ENCODE assay signal across 9 cellular contexts in the genomic region with DNA sequence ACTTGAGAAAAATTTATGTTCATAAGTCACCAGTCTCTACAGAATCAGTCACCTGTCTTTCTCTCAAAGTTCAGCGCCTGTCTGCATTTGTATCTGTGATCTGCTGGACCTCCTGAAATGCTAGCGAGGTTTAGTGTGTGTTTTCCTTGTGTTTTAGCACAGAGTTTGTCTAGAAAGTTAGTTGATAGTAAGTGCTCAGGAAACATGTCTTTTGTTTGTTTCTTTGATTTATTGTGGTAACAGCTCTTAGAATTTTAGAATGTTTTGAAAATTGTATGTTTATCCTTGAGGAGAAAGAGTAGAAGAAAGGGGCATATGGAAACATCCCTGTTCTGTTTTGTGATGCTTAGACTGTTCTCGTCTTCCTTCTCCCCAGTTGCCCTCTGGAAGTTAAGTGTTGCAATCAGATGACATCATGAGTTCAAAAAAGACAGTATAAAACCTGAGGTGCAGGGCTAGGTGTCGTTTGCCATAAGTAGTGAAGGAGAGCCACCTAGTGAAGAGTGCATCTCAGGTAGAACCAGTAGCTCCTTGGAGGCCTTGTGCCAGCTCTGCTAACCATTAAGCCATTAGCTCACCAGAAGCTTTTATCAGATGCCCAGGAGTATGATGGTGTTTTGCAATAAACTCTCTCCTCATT. TPM values are rescaled to one million over a fixed set of nuclear protein-coding genes. Genes with fewer than 3 reads are reported as not detected.
DNase-seq lines count a peak whose midpoint lies in the region; ATAC-seq and TF ChIP-seq lines count a peak whose summit lies in the region.
"Had no signal": no experiment of that assay in that cellular context is flagged by ENCODE, and none has a peak within 500 bp of the region (broad histone marks: within the 10 kb centered on the region; RNA-seq: fewer than 3 reads in every experiment).

No MANE protein-coding gene starts in this region.

- H3K4me1 Mint-ChIP-seq in activated CD4-positive, alpha-beta T cell treated with anti-CD3 and anti-CD28 coated beads, Interleukin-2, amount 10 ng/mL, durations not matched to agents 24 days and 14 days = peaks cover 19% of the 10 kb centered on the region
- H3K4me1 Mint-ChIP-seq in stimulated activated memory B cell treated with anti-CD40 and anti-IgM and Interleukin-4, amounts not matched to agents 10 μg/mL and 1 μg/mL and 100 μg/mL, for 72 hours = peaks cover 13% of the 10 kb centered on the region

- no peak for ATAC-seq in stimulated activated memory B cell treated with anti-CD40 and anti-IgM and Interleukin-4, amounts not matched to agents 10 μg/mL and 1 μg/mL and 100 μg/mL, for 72 hours
- ATAC-seq in GM21381 (IDR thresholded peaks at IDR 0.05; ENCODE audit: unreplicated experiment) = no peak

- DNase-seq in activated CD4-positive, alpha-beta T cell treated with anti-CD3 and anti-CD28 coated beads, Interleukin-2, amount 10 ng/mL, durations not matched to agents 24 days and 14 days = peak; percentile 70
- DNase-seq in activated CD4-positive, alpha-beta T cell treated with anti-CD3 and anti-CD28 coated beads, Interleukin-2, amount 50 U/mL, for 4 hours = no peak
- DNase-seq in NCI-H2196 treated with DMSO at 0.1 percent for 48 hours (lab: John Stamatoyannopoulos, UW; ENCODE audit: unreplicated experiment) (peak; percentile 36), epithelial cell of proximal tubule (ENCODE audit: low read depth) (peak; percentile 94), retinal pigment epithelial cell (ENCODE audit: low read depth) (no peak), NCI-H1048 (lab: John Stamatoyannopoulos, UW) (no peak)

- peaks cover 2% of the 10 kb centered on the region for H3K36me3 Mint-ChIP-seq in activated CD4-positive, alpha-beta T cell treated with anti-CD3 and anti-CD28 coated beads, Interleukin-2, amount 10 ng/mL, durations not matched to agents 24 days and 14 days (ENCODE audit: low read depth)
- H3K36me3 Mint-ChIP-seq in stimulated activated memory B cell treated with anti-CD40 and anti-IgM and Interleukin-4, amounts not matched to agents 10 μg/mL and 1 μg/mL and 100 μg/mL, for 72 hours = peaks cover 32% of the 10 kb centered on the region

- intact Hi-C loops in activated CD4-positive, alpha-beta T cell treated with anti-CD3 and anti-CD28 coated beads, Interleukin-2, amount 10 ng/mL, durations not matched to agents 24 days and 14 days (cut with micrococcal nuclease) = loop anchor here (5.0 kb wide), 1 partner anchor 253 kb away; no protein-coding TSS in a partner anchor

- peak; percentile 77 for TF ChIP-seq CTCF in epithelial cell of proximal tubule (conservative IDR thresholded peaks at IDR 0.05; ENCODE audit: low read depth, low read length)
- peak; percentile 2 for TF ChIP-seq CTCF in retinal pigment epithelial cell (conservative IDR thresholded peaks at IDR 0.05; ENCODE audit: low read depth, low read length)

- H3K4me3 Mint-ChIP-seq in activated CD4-positive, alpha-beta T cell treated with anti-CD3 and anti-CD28 coated beads, Interleukin-2, amount 10 ng/mL, durations not matched to agents 24 days and 14 days = no peak overlapping the region
- H3K4me3 Mint-ChIP-seq in stimulated activated memory B cell treated with anti-CD40 and anti-IgM and Interleukin-4, amounts not matched to agents 10 μg/mL and 1 μg/mL and 100 μg/mL, for 72 hours = no peak overlapping the region

- no peak overlapping the region for H3K27ac Mint-ChIP-seq in activated CD4-positive, alpha-beta T cell treated with anti-CD3 and anti-CD28 coated beads, Interleukin-2, amount 10 ng/mL, durations not matched to agents 24 days and 14 days
- no peak overlapping the region for H3K27ac Mint-ChIP-seq in stimulated activated memory B cell treated with anti-CD40 and anti-IgM and Interleukin-4, amounts not matched to agents 10 μg/mL and 1 μg/mL and 100 μg/mL, for 72 hours

- H3K9me3 Mint-ChIP-seq in activated CD4-positive, alpha-beta T cell treated with anti-CD3 and anti-CD28 coated beads, Interleukin-2, amount 10 ng/mL, durations not matched to agents 24 days and 14 days = no peaks in the 10 kb centered on the region
- no peaks in the 10 kb centered on the region for H3K9me3 Mint-ChIP-seq in stimulated activated memory B cell treated with anti-CD40 and anti-IgM and Interleukin-4, amounts not matched to agents 10 μg/mL and 1 μg/mL and 100 μg/mL, for 72 hours

- H3K27me3 Mint-ChIP-seq in activated CD4-positive, alpha-beta T cell treated with anti-CD3 and anti-CD28 coated beads, Interleukin-2, amount 10 ng/mL, durations not matched to agents 24 days and 14 days = no peaks in the 10 kb centered on the region
- H3K27me3 Mint-ChIP-seq in stimulated activated memory B cell treated with anti-CD40 and anti-IgM and Interleukin-4, amounts not matched to agents 10 μg/mL and 1 μg/mL and 100 μg/mL, for 72 hours = no peaks in the 10 kb centered on the region

- H3K4me3 ChIP-seq in epithelial cell of proximal tubule (ENCODE audit: low read depth, low read length) (no peak overlapping the region), retinal pigment epithelial cell (ENCODE audit: low read length) (no peak overlapping the region)
- H3K4me3 ChIP-seq: coronary artery had no signal

RNA-seq across cellular contexts. Expression of a gene that starts 44.8 kb away (rescaled TPM):
- total RNA-seq in activated CD4-positive, alpha-beta T cell treated with anti-CD3 and anti-CD28 coated beads, Interleukin-2, amount 10 ng/mL, durations not matched to agents 24 days and 14 days = 6.2 and 6.5 TPM in 2 replicates
- total RNA-seq in epithelial cell of proximal tubule = 13.1 and 14.4 TPM in 2 replicates

Comparison
In these comparisons a context has a peak if more than half of its experiments do, and no peak if none do; other contexts are left out.
1. DNase-seq: peak in activated CD4-positive, alpha-beta T cell treated with anti-CD3 and anti-CD28 coated beads, Interleukin-2, amount 10 ng/mL, durations not matched to agents 24 days and 14 days (single experiment), NCI-H2196 treated with DMSO at 0.1 percent for 48 hours (single experiment) and epithelial cell of proximal tubule (single experiment); none in activated CD4-positive, alpha-beta T cell treated with anti-CD3 and anti-CD28 coated beads, Interleukin-2, amount 50 U/mL, for 4 hours (0 of 2), retinal pigment epithelial cell (single experiment) and NCI-H1048 (single experiment).